ENCODE assay signal across 14 cellular contexts in the genomic region with DNA sequence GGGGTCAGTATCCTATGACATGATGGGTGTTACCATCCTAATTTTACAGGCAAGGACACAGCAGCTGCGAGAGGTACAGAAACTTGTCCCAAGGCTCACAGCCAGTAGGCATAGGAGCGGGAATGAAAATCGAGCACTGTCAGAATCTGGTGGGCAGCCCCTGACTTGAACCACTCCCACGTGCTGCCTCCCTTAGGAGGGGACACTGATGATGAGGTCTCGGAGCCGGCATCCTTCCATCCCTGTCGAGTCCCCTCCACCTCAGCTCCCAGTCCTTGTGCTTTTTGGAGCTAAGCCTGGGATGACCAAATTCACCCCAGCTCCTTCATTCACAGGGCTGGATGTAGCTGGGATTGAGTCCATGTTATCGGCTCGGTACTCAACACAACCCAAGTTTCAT. TPM values are rescaled to one million over a fixed set of nuclear protein-coding genes. Genes with fewer than 3 reads are reported as not detected.
A peak's percentile ranks its signal among the peaks of the same experiment; 100 is the strongest.
DNase-seq lines count a peak whose midpoint lies in the region; ATAC-seq and TF ChIP-seq lines count a peak whose summit lies in the region.
"Had no signal": no experiment of that assay in that cellular context is flagged by ENCODE, and none has a peak within 500 bp of the region (broad histone marks: within the 10 kb centered on the region; RNA-seq: fewer than 3 reads in every experiment).

No MANE protein-coding gene starts in this region.

- dilution Hi-C loops in IMR-90 (cut with HindIII; ENCODE audit: low sequenced_read_pairs, unreplicated experiment) = no loop called here

- peak overlapping the region; percentile 75 for H2AK9ac ChIP-seq in IMR-90 (replicated peaks; ENCODE audit: low read depth, low read length, poor library complexity)

- POLR2A ChIA-PET in IMR-90 (lab: Charles Lee; ENCODE audit: unreplicated experiment) = no interaction called here

- in situ Hi-C loops in IMR-90 (cut with MboI; ENCODE audit: low sequenced_read_pairs) = no loop called here

- no peak overlapping the region for H3K4ac ChIP-seq in IMR-90 (ENCODE audit: low read depth, low read length)
- H3K4ac ChIP-seq in mesendoderm (ENCODE audit: low read depth, low read length) = no peak overlapping the region

- no peak overlapping the region for H3K4me3 ChIP-seq in IMR-90 (ENCODE audit: insufficient read depth, low read depth, low read length)
- no peak overlapping the region for H3K4me3 ChIP-seq in coronary artery
- no peak overlapping the region for H3K4me3 ChIP-seq in mesendoderm (ENCODE audit: low read length)
- H3K4me3 ChIP-seq: GM23248 had no signal

- H3K23ac ChIP-seq in IMR-90 (ENCODE audit: low read depth, low read length) = no peak overlapping the region
- H3K23ac ChIP-seq in mesendoderm (ENCODE audit: low read length) = no peak overlapping the region

- no peaks in the 10 kb centered on the region for H3K36me3 ChIP-seq in IMR-90 (ENCODE audit: control insufficient read depth, insufficient read depth, low read length)
- no peaks in the 10 kb centered on the region for H3K36me3 ChIP-seq in mesendoderm (ENCODE audit: control insufficient read depth, insufficient read depth, low read length)

- no peaks in the 10 kb centered on the region for H3K9me1 ChIP-seq in IMR-90 (ENCODE audit: insufficient read depth, low read length)

- no peak overlapping the region for H3K4me2 ChIP-seq in IMR-90 (ENCODE audit: low read depth, low read length)
- H3K4me2 ChIP-seq in mesendoderm (ENCODE audit: low read length) = no peak overlapping the region

- no peak for ATAC-seq in IMR-90 (ENCODE audit: low read depth)
- ATAC-seq in left lobe of liver = no peak
- ATAC-seq in left ventricle myocardium superior = no peak

- H4K91ac ChIP-seq in IMR-90 (ENCODE audit: insufficient read depth, low read depth, low read length) = no peak overlapping the region

- no peak overlapping the region for H3K27ac Mint-ChIP-seq in osteocyte (ENCODE audit: unreplicated experiment)
- H3K27ac Mint-ChIP-seq: CD4-positive, alpha-beta T cell had no signal

- H3K14ac ChIP-seq in IMR-90 (replicated peaks; ENCODE audit: low read depth, low read length) = no peak overlapping the region

- H2BK15ac ChIP-seq in IMR-90 (ENCODE audit: low read depth, low read length) (no peak overlapping the region), mesendoderm (replicated peaks; ENCODE audit: low read depth) (no peak overlapping the region)

- H3K9me3 ChIP-seq in IMR-90 (ENCODE audit: control insufficient read depth, insufficient read depth, low read length) = peaks cover 1% of the 10 kb centered on the region; the same call in 1 of the 2 replicates
- H3K9me3 ChIP-seq: Caco-2 had no signal

- H4K8ac ChIP-seq in IMR-90 (ENCODE audit: low read depth in 2 of 2, low read length in 2 of 2) (no peak overlapping the region), mesendoderm (ENCODE audit: low read depth, low read length) (no peak overlapping the region)

- H3K9me3 Mint-ChIP-seq in osteocyte (ENCODE audit: unreplicated experiment) = peaks cover 3% of the 10 kb centered on the region

- BruUV-seq in IMR-90 (replicated peaks; lab: Mats Ljungman, UMichigan) = no TSS peak

- CTCF ChIA-PET in IMR-90 (lab: Yijun Ruan, JAX) = no interaction called here

- H2AK5ac ChIP-seq in IMR-90 (ENCODE audit: low read depth, low read length) = no peak overlapping the region
- no peak overlapping the region for H2AK5ac ChIP-seq in mesendoderm (ENCODE audit: low read length)

- no peaks in the 10 kb centered on the region for H3K79me2 ChIP-seq in mesendoderm (ENCODE audit: control insufficient read depth, insufficient read depth, low read length)

- intact Hi-C loops in IMR-90 (cut with micrococcal nuclease) = no loop called here
- intact Hi-C loops in posterior cingulate gyrus (cut with DNase I) = no loop called here
- intact Hi-C loops in left ventricle myocardium superior (cut with micrococcal nuclease) = no loop called here

- H3K79me1 ChIP-seq in IMR-90 (ENCODE audit: low read depth in 1 of 2, low read length in 2 of 2) (no peaks in the 10 kb centered on the region), mesendoderm (ENCODE audit: low read length) (no peaks in the 10 kb centered on the region)

- no peak for TF ChIP-seq RAD21 in IMR-90 (IDR thresholded peaks at IDR 0.05; ENCODE audit: low read length)

- H3K27ac ChIP-seq in IMR-90 (ENCODE audit: insufficient read depth, low read length) = no peak overlapping the region
- H3K27ac ChIP-seq in coronary artery = no peak overlapping the region
- H3K27ac ChIP-seq in mesendoderm (ENCODE audit: low read depth, low read length) = no peak overlapping the region
- H3K27ac ChIP-seq: C4-2B, GM23248 had no signal

- DNase-seq in IMR-90 (no peak), coronary artery (ENCODE audit: low spot score) (peak; percentile 31), left lobe of liver (ENCODE audit: low spot score) (peak; percentile 18), osteocyte (ENCODE audit: extremely low spot score, unreplicated experiment) (peak; percentile 62), NCI-H1105 treated with DMSO at 0.1 percent for 48 hours (lab: John Stamatoyannopoulos, UW) (no peak), posterior cingulate gyrus (no peak), mesendoderm (no peak), left ventricle myocardium superior (no peak)
- DNase-seq: AML-193; Caco-2; CD4-positive, alpha-beta T cell; GM23248; HCEC 1CT had no signal

- H3K27me3 Mint-ChIP-seq in osteocyte (ENCODE audit: unreplicated experiment) = no peaks in the 10 kb centered on the region
- H3K27me3 Mint-ChIP-seq: CD4-positive, alpha-beta T cell had no signal

- H2BK5ac ChIP-seq in IMR-90 (ENCODE audit: low read depth, low read length, poor library complexity, severe bottlenecking) (no peak overlapping the region), mesendoderm (ENCODE audit: low read length) (no peak overlapping the region)

- H3K9ac ChIP-seq in IMR-90 (ENCODE audit: low read depth, low read length) (no peak overlapping the region), mesendoderm (ENCODE audit: low read length) (no peak overlapping the region)
- H3K9ac ChIP-seq: GM23248 had no signal

- no peak overlapping the region for H2BK20ac ChIP-seq in IMR-90 (ENCODE audit: low read depth, low read length)

- TF ChIP-seq CTCF in IMR-90 (conservative IDR thresholded peaks at IDR 0.05; ENCODE audit: low read depth, low read length) (no peak), coronary artery (IDR thresholded peaks at IDR 0.05) (no peak), osteocyte (IDR thresholded peaks at IDR 0.05) (no peak)

- no peaks in the 10 kb centered on the region; the same call in 1 of the 2 replicates for H3K4me1 ChIP-seq in IMR-90 (ENCODE audit: control insufficient read depth, insufficient read depth, low read length)
- no peaks in the 10 kb centered on the region for H3K4me1 ChIP-seq in mesendoderm (ENCODE audit: control insufficient read depth, low read depth, low read length)
- H3K4me1 ChIP-seq: Caco-2 had no signal

- H3K27me3 ChIP-seq in IMR-90 (ENCODE audit: control insufficient read depth, insufficient read depth, low read length) (no peaks in the 10 kb centered on the region), mesendoderm (ENCODE audit: insufficient read depth, low read length, poor library complexity) (no peaks in the 10 kb centered on the region)

- H2BK120ac ChIP-seq in IMR-90 (ENCODE audit: low read depth, low read length) = no peak overlapping the region
- H2BK120ac ChIP-seq in mesendoderm (ENCODE audit: low read depth, low read length) = no peak overlapping the region

- H3K56ac ChIP-seq in IMR-90 (ENCODE audit: extremely low read depth, insufficient read depth, low read length) (no peak overlapping the region), mesendoderm (ENCODE audit: low read length) (no peak overlapping the region)

- H4K5ac ChIP-seq in IMR-90 (ENCODE audit: low read depth, low read length) = no peak overlapping the region
- no peak overlapping the region for H4K5ac ChIP-seq in mesendoderm (ENCODE audit: low read length)

- TF ChIP-seq POLR2A in IMR-90 (IDR thresholded peaks at IDR 0.05; ENCODE audit: low read depth, low read length) = no peak

- H4K20me1 ChIP-seq in IMR-90 (ENCODE audit: insufficient read depth, low read length) = no peaks in the 10 kb centered on the region

- no peak overlapping the region for H3K18ac ChIP-seq in IMR-90 (ENCODE audit: low read depth, low read length)
- H3K18ac ChIP-seq in mesendoderm (ENCODE audit: low read length) = no peak overlapping the region

- H3K36me3 Mint-ChIP-seq in osteocyte (ENCODE audit: unreplicated experiment) = no peaks in the 10 kb centered on the region

- H3K4me1 Mint-ChIP-seq in osteocyte (ENCODE audit: unreplicated experiment) = peaks cover 4% of the 10 kb centered on the region

- peak overlapping the region; percentile 17 for H2AFZ ChIP-seq in IMR-90 (replicated peaks; ENCODE audit: low read length, poor library complexity)
- H2AFZ ChIP-seq: GM23248 had no signal

- no peak overlapping the region for H3K4me3 Mint-ChIP-seq in osteocyte (ENCODE audit: unreplicated experiment)
- H3K4me3 Mint-ChIP-seq: CD4-positive, alpha-beta T cell had no signal

- WGBS in IMR-90 (ENCODE audit: extremely low coverage in 2 of 2, insufficient read length in 1 of 2), 2 experiments = no CpG with 5 or more reads among the region's 9 CpGs
- WGBS in mesendoderm (ENCODE audit: extremely low coverage, insufficient coverage, low lambda C conversion rate) = no CpG with 5 or more reads among the region's 9 CpGs

TF ChIP-seq in IMR-90, 13 proteins besides CTCF, POLR2A, EP300 and RAD21 (continues in another document):
- no peak for TF ChIP-seq FOS (IDR thresholded peaks at IDR 0.05; ENCODE audit: low read depth, low read length)
- TF ChIP-seq NFE2L2 (IDR thresholded peaks at IDR 0.05; ENCODE audit: low read depth, low read length) = no peak
- TF ChIP-seq RCOR1 (IDR thresholded peaks at IDR 0.05; ENCODE audit: insufficient replicate concordance, low read length) = no peak
- no peak for TF ChIP-seq RFX5 (IDR thresholded peaks at IDR 0.05; ENCODE audit: low read depth, low read length)
- TF ChIP-seq MAZ (IDR thresholded peaks at IDR 0.05; ENCODE audit: borderline replicate concordance, low read depth, low read length) = no peak
- TF ChIP-seq SMC3 (IDR thresholded peaks at IDR 0.05; ENCODE audit: low read depth, low read length) = no peak

RNA-seq across cellular contexts. Expression of a gene that starts 49.0 kb away (rescaled TPM):
- total RNA-seq in IMR-90 (2012; rRNA removed) = under 0.01 and 0.18 TPM in 2 replicates
- 0.05 TPM in 1 of 2 replicates, not detected in the other for polyA plus RNA-seq in IMR-90 (2012; rRNA removed)
- polyA plus RNA-seq in IMR-90 (2012; cell fraction: cytosol; rRNA removed) = 0.03 TPM in 1 of 2 replicates, not detected in the other
- 0.07 and 0.08 TPM in 2 replicates for polyA plus RNA-seq in IMR-90 (2012; cell fraction: nucleus; rRNA removed; ENCODE audit: low replicate concordance)
- total RNA-seq in left lobe of liver = 0.23 TPM
- not detected in 2 replicates for total RNA-seq in osteocyte
- polyA plus RNA-seq in mesendoderm (2013, experiment 1 of 2) = 4.1 TPM
- polyA plus RNA-seq in mesendoderm (2013, experiment 2 of 2) = 4.8 TPM
- total RNA-seq in left ventricle myocardium superior = 0.10 TPM
- total RNA-seq: CD4-positive, alpha-beta T cell; GM23248 had no signal
- polyA plus RNA-seq: GM23248 had no signal

Comparison
In these comparisons a context has a peak if more than half of its experiments do, and no peak if none do; other contexts are left out.
1. DNase-seq: peak in coronary artery (single experiment), left lobe of liver (single experiment) and osteocyte (single experiment); none in IMR-90 (single experiment), NCI-H1105 treated with DMSO at 0.1 percent for 48 hours (single experiment), posterior cingulate gyrus (0 of 10), mesendoderm (single experiment) and left ventricle myocardium superior (single experiment).